Comparison of ENCODE assay signal across 8 cellular contexts in the genomic region with DNA sequence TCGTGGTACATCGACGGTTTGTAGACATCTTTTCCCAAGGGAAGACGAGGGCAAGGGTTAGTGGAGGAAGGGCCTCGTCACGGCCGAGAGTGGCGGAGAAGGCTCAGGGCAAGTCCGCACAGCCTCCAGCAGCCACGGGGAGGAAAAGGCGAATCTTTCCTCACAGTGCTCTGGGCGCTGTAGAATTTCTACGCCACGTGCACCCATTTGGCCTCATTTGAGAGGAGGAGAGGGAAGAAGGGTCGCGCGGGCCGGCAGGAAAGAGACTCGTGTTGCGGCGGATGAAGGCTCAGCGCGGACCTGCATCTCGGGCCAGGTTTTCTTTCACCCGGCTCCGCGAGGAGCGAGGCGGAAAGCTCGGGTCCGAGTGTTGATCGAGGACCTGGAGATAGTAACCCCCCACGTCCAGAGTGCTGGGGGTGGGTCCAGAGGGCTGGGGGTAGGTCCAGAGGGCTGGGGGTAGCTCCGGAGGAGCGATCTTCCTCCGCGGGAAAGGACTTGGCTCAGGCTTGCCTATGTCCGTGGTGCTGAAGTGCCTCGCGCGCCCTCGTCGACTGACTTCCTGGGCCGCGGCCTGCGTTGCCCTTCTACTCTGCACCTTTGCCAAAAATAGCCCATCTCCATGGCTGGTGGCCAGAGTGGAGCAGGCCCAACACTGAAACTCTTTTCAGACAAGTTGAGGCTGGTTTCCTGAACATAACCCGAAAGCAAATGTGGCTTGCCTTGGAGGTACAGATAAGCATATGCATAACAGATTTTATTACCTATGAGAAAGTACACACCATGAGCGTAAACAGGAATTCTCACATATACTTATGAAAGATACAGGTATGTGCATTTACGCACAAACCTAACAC. TPM values are rescaled to one million over a fixed set of nuclear protein-coding genes. Genes with fewer than 3 reads are reported as not detected.
DNase-seq lines count a peak whose midpoint lies in the region; ATAC-seq and TF ChIP-seq lines count a peak whose summit lies in the region.

No MANE protein-coding gene starts in this region.

- peaks cover 0 to 26% (median 17%) of the 10 kb centered on the region in 3 donors for H3K27me3 ChIP-seq in skeletal muscle tissue (ENCODE audit: control insufficient read depth in 3 of 3, insufficient read depth in 3 of 3, low read length in 3 of 3)

- no peak for TF ChIP-seq CTCF in cardiac fibroblast (IDR thresholded peaks at IDR 0.05; ENCODE audit: low read depth, low read length)

- peaks cover 22 to 39% (median 29%) of the 10 kb centered on the region in 3 donors for H3K27me3 Mint-ChIP-seq in immature natural killer cell (ENCODE audit: low read depth in 3 of 3)

- peak overlapping the region; percentile 77 to 94 (median 90) for H3K4me3 Mint-ChIP-seq in immature natural killer cell

- peak overlapping the region in 1 of 6 donors; percentile 42 for H3K27ac Mint-ChIP-seq in immature natural killer cell

- H3K36me3 Mint-ChIP-seq in immature natural killer cell, result peaks cover 0 to 9% (median 7%) of the 10 kb centered on the region in 3 donors

- no peaks in the 10 kb centered on the region for H3K9me3 ChIP-seq in skeletal muscle tissue (ENCODE audit: control insufficient read depth in 3 of 3, low read length in 3 of 3)

- H3K9me3 Mint-ChIP-seq in immature natural killer cell, result peaks cover 0 to 8% (median 2%) of the 10 kb centered on the region in 6 donors

- DNase-seq in DMS153 (lab: John Stamatoyannopoulos, UW) (peak; percentile 51), LHCN-M2 (ENCODE audit: low read depth) (peak; percentile 45), T1000 (lab: John Stamatoyannopoulos, UW) (peak; percentile 62), cardiac fibroblast (ENCODE audit: low read depth in 2 of 2) (peak; percentile 70 to 72), immature natural killer cell (peak; percentile 12 to 31 (median 31))

- H3K36me3 ChIP-seq in skeletal muscle tissue (ENCODE audit: control insufficient read depth in 3 of 3, insufficient read depth in 3 of 3, low read length in 3 of 3), result no peaks in the 10 kb centered on the region

- H3K9ac ChIP-seq in skeletal muscle tissue (ENCODE audit: low read depth in 1 of 3, low read length in 3 of 3), result peak overlapping the region; percentile 43 to 80 (median 71)

- H3K4me3 ChIP-seq in cardiac fibroblast (replicated peaks in 1 of 2; ENCODE audit: low read depth in 2 of 2, low read length in 2 of 2) (peak overlapping the region; percentile 70 to 82), skeletal muscle tissue (ENCODE audit: low read length in 3 of 3) (peak overlapping the region; percentile 73 to 89 (median 75))

- no peak for ATAC-seq in GM18907 (IDR thresholded peaks at IDR 0.05; ENCODE audit: unreplicated experiment)
- ATAC-seq in HG02938 (IDR thresholded peaks at IDR 0.05; ENCODE audit: unreplicated experiment), result no peak

- peak overlapping the region; percentile 41 for H3K27ac ChIP-seq in skeletal muscle tissue (ENCODE audit: low read depth, low read length)

- H3K4me1 Mint-ChIP-seq in immature natural killer cell, result peaks cover 21 to 25% of the 10 kb centered on the region in 2 donors

- peaks cover 7 to 18% (median 14%) of the 10 kb centered on the region in 3 donors for H3K4me1 ChIP-seq in skeletal muscle tissue (ENCODE audit: control insufficient read depth in 3 of 3, insufficient read depth in 3 of 3, low read length in 3 of 3)

RNA-seq across cellular contexts. Expression of a gene that starts 1.1 kb away (rescaled TPM):
- total RNA-seq in LHCN-M2 (2014; rRNA removed) (17.4 and 18.7 TPM in 2 replicates), skeletal muscle tissue (2.1 TPM)
- polyA plus RNA-seq in LHCN-M2 (2012), result 7.4 TPM
- under 1 TPM in 1 of 3 donors, not detected in 2; 0.09 TPM for polyA plus RNA-seq in immature natural killer cell

RNA-seq across cellular contexts. Expression of a gene that starts 42.0 kb away (rescaled TPM):
- total RNA-seq in LHCN-M2 (2014; rRNA removed) (28.6 and 33.0 TPM in 2 replicates), skeletal muscle tissue (36.5 TPM)
- 10.3 TPM for polyA plus RNA-seq in LHCN-M2 (2012)
- polyA plus RNA-seq in immature natural killer cell, result 10 to 100 TPM; 46.2 to 68.9 (median 46.3) TPM
